ENCODE assay signal across 1 cellular context in genomic region chr12:96401061-96401871, GRCh38.
TF ChIP-seq lines count a peak whose summit lies in the region.

No MANE protein-coding gene starts in this region.

TF ChIP-seq in GM23338, 12 proteins besides CTCF, POLR2A, EP300 and RAD21 (continued from another document):
- TF ChIP-seq ZNF462 (CRISPR knock-in tag; IDR thresholded peaks at IDR 0.05) (no peak), STAT1 (IDR thresholded peaks at IDR 0.05; ENCODE audit: unreplicated experiment) (no peak)
TF ChIP-seq in GM23338: peak in this region for 0.
